ENCODE assay signal across 13 cellular contexts in the genomic region with DNA sequence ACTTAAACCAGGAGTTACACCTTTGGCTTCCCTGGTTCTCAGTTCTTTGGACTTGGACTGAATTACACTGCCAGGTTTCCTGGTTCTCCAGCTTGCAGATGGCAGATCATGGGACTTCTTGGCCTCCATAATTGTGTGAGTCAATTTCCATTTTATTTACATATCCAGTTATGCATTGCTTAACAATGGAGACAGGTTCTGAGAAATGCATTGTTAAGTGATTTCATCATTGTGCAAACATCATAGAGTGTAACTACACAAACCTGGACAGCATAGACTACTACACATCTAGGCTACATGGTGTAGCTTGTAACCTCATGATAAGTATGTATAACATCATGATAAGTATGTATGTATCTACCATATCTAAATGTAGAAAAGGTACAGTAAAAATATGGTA.
A peak's percentile ranks its signal among the peaks of the same experiment; 100 is the strongest.
DNase-seq lines count a peak whose midpoint lies in the region; ATAC-seq and TF ChIP-seq lines count a peak whose summit lies in the region.
"Had no signal": no experiment of that assay in that cellular context is flagged by ENCODE, and none has a peak within 500 bp of the region (broad histone marks: within the 10 kb centered on the region; RNA-seq: fewer than 3 reads in every experiment).

No MANE protein-coding gene starts in this region.

- no peak overlapping the region for H3K27ac ChIP-seq in brain microvascular endothelial cell
- H3K27ac ChIP-seq: vagina had no signal

- no peaks in the 10 kb centered on the region for H3K36me3 ChIP-seq in brain microvascular endothelial cell (replicated peaks)
- H3K36me3 ChIP-seq: vagina had no signal

- in situ Hi-C loops in brain microvascular endothelial cell (cut with HindIII; ENCODE audit: low pct_ligation_motif_present, low sequenced_read_pairs) (no loop called here), GM13976 (cut with MboI; ENCODE audit: low sequenced_read_pairs, unreplicated experiment) (no loop called here)

- peak; percentile 43 for DNase-seq in AG10803 (ENCODE audit: low read depth)
- peak; percentile 42 for DNase-seq in HT1080 (ENCODE audit: low read depth)
- DNase-seq in brain microvascular endothelial cell, result peak; percentile 16
- DNase-seq in fibroblast of villous mesenchyme (ENCODE audit: low read depth), result peak; percentile 36
- DNase-seq in GM13976 (ENCODE audit: low spot score), result no peak
- no peak for DNase-seq in NCI-H2171 (lab: John Stamatoyannopoulos, UW)
- DNase-seq: activated CD8-positive, alpha-beta T cell treated with anti-CD3 and anti-CD28 coated beads for 36 hours; NK-92 treated with Interleukin-12 subunit alpha and Interleukin-12 subunit beta, amount 100 ng/mL, for 24 hours had no signal

- ATAC-seq in HG03095 (IDR thresholded peaks at IDR 0.05; ENCODE audit: unreplicated experiment), result no peak
- no peak for ATAC-seq in GM19455 (IDR thresholded peaks at IDR 0.05; ENCODE audit: unreplicated experiment)
- ATAC-seq: activated CD8-positive, alpha-beta T cell treated with anti-CD3 and anti-CD28 coated beads for 36 hours; HCT116; HepG2 had no signal

- no peaks in the 10 kb centered on the region for H3K27me3 ChIP-seq in brain microvascular endothelial cell (replicated peaks)
- H3K27me3 ChIP-seq: vagina had no signal

- H3K4me3 ChIP-seq in AG10803 (ENCODE audit: low read length), result no peak overlapping the region
- no peak overlapping the region for H3K4me3 ChIP-seq in brain microvascular endothelial cell (ENCODE audit: low read depth, low read length)
- no peak overlapping the region for H3K4me3 ChIP-seq in fibroblast of villous mesenchyme (ENCODE audit: low read depth, low read length)
- H3K4me3 ChIP-seq: vagina had no signal

- no peak for TF ChIP-seq CTCF in AG10803 (conservative IDR thresholded peaks at IDR 0.05; ENCODE audit: low read length)
- TF ChIP-seq CTCF in brain microvascular endothelial cell (IDR thresholded peaks at IDR 0.05; ENCODE audit: low read depth, low read length, missing control alignments), result no peak
- no peak for TF ChIP-seq CTCF in fibroblast of villous mesenchyme (IDR thresholded peaks at IDR 0.05; ENCODE audit: insufficient read depth, low read depth, low read length)
- TF ChIP-seq CTCF in GM13976 (IDR thresholded peaks at IDR 0.05; ENCODE audit: borderline replicate concordance, control extremely low read depth, extremely low read depth, insufficient read depth, missing control alignments), result no peak

Comparison
In these comparisons a context has a peak if more than half of its experiments do, and no peak if none do; other contexts are left out.
1. DNase-seq: peak in AG10803 (single experiment), HT1080 (single experiment), brain microvascular endothelial cell (single experiment) and fibroblast of villous mesenchyme (single experiment); none in GM13976 (single experiment) and NCI-H2171 (single experiment).